ENCODE assay signal across 8 cellular contexts in the genomic region with DNA sequence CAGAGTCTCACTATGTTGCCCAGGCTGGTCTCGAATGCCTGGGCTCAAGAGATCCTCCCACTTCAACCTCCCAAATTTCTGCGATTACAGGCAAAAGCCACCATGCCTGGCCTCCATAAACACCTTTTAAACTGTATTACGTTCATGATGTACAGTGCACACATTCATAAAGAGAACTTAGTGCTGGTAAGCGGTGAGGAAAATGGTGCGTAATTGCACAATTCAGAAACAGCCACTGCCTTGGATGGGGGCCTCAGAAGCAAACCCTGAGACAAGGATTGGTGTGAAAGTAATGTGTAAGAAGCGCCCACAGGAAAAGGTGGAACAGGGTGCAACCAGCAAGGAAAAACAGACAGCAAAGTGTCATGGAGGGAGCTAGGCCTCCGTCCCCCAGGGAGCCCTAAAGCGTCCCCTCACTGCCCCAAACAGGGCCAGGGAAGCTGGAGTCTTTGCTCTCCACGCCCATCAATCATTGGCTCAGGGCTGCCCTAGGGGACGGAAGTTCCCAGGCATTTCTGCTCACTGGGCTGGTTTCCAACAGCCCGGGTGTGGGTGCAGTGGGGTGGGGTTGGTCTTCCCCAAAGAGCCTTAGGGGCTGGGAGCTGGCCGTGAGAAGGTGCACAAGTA. TPM values are rescaled to one million over a fixed set of nuclear protein-coding genes. Genes with fewer than 3 reads are reported as not detected.
DNase-seq lines count a peak whose midpoint lies in the region; FAIRE-seq and TF ChIP-seq lines count a peak whose summit lies in the region.

No MANE protein-coding gene starts in this region.

- H3K36me3 Mint-ChIP-seq in progenitor cell of endocrine pancreas (ENCODE audit: insufficient read depth), result no peaks in the 10 kb centered on the region

- H3K9ac ChIP-seq in OCI-LY1 (ENCODE audit: low read length), result peak overlapping the region; percentile 43; the same call in 1 of the 2 replicates

- H3K27me3 Mint-ChIP-seq in progenitor cell of endocrine pancreas, result peaks cover 4% of the 10 kb centered on the region

- no peak overlapping the region for H3K4me3 ChIP-seq in OCI-LY1 (ENCODE audit: low read depth, low read length, poor library complexity, severe bottlenecking)
- no peak overlapping the region for H3K4me3 ChIP-seq in epithelial cell of proximal tubule (ENCODE audit: low read depth, low read length)

- H3K4me1 ChIP-seq in OCI-LY1 (ENCODE audit: insufficient read depth, low read length, severe bottlenecking), result peaks cover 43% of the 10 kb centered on the region

- H3K36me3 ChIP-seq in OCI-LY1 (ENCODE audit: insufficient read depth, low read length), result no peaks in the 10 kb centered on the region

- no peaks in the 10 kb centered on the region for H3K79me2 ChIP-seq in OCI-LY1 (ENCODE audit: insufficient read depth, low read length)

- TF ChIP-seq CTCF in OCI-LY1 (IDR thresholded peaks at IDR 0.05; ENCODE audit: low read length) (no peak), epithelial cell of proximal tubule (conservative IDR thresholded peaks at IDR 0.05; ENCODE audit: low read depth, low read length) (no peak), progenitor cell of endocrine pancreas (IDR thresholded peaks at IDR 0.05; ENCODE audit: unreplicated experiment) (no peak)

- no peaks in the 10 kb centered on the region for H3K9me3 ChIP-seq in OCI-LY1 (ENCODE audit: low read length)

- peak overlapping the region; percentile 55; the same call in 1 of the 2 replicates for H3K4me2 ChIP-seq in OCI-LY1 (ENCODE audit: low read length)

- peaks cover 4% of the 10 kb centered on the region for H3K4me1 Mint-ChIP-seq in progenitor cell of endocrine pancreas (ENCODE audit: low read depth)

- no peak overlapping the region for H2AFZ ChIP-seq in OCI-LY1 (ENCODE audit: low read length)

- no peaks in the 10 kb centered on the region for H4K20me1 ChIP-seq in OCI-LY1 (ENCODE audit: insufficient read depth, low read length)

- peak overlapping the region; percentile 31 for H3K27ac Mint-ChIP-seq in progenitor cell of endocrine pancreas

- H3K27me3 ChIP-seq in OCI-LY1 (ENCODE audit: insufficient read depth, low read length), result 0 out of 2 replicates have a peak, but pooled peaks cover 4% of the 10 kb centered on the region

- no peaks in the 10 kb centered on the region for H3K9me3 Mint-ChIP-seq in progenitor cell of endocrine pancreas (ENCODE audit: low read depth)

- FAIRE-seq in GM19239 (lab: Jason Lieb, UNC), result peak; percentile 42

- no peaks in the 10 kb centered on the region for H3K9me2 ChIP-seq in OCI-LY1 (ENCODE audit: low read depth, low read length)

- no peak overlapping the region for H3K4me3 Mint-ChIP-seq in progenitor cell of endocrine pancreas (ENCODE audit: low read depth)

- DNase-seq in GM19239 (ENCODE audit: insufficient read length, low spot score) (no peak), epithelial cell of proximal tubule (ENCODE audit: low read depth) (peak; percentile 7), progenitor cell of endocrine pancreas (ENCODE audit: low spot score, unreplicated experiment) (no peak), HuH-7 (ENCODE audit: low spot score) (no peak), SK-N-DZ (ENCODE audit: low spot score) (no peak), globus pallidus (ENCODE audit: low spot score) (no peak), GM19240 (ENCODE audit: insufficient read length, low spot score) (no peak)

- no peaks in the 10 kb centered on the region for H3F3A ChIP-seq in OCI-LY1 (ENCODE audit: insufficient read depth, low read length)

- H3K27ac ChIP-seq in OCI-LY1 (ENCODE audit: low read depth, low read length, poor library complexity, severe bottlenecking), result peak overlapping the region; percentile 97

RNA-seq across cellular contexts. Expression of gene C10orf105, which starts 9.6 kb away (rescaled TPM):
- total RNA-seq in epithelial cell of proximal tubule, result not detected in 2 replicates
- 0.07 TPM in 1 of 2 replicates, not detected in the other for total RNA-seq in progenitor cell of endocrine pancreas
- not detected in 2 replicates for polyA plus RNA-seq in SK-N-DZ (2014; cell fraction: cytosol; rRNA removed)
- polyA plus RNA-seq in SK-N-DZ (2014; cell fraction: nucleus; rRNA removed), result not detected in 2 replicates

RNA-seq across cellular contexts. Expression of gene VSIR, which starts 44.2 kb away (rescaled TPM):
- total RNA-seq in epithelial cell of proximal tubule (4.4 and 8.6 TPM in 2 replicates), progenitor cell of endocrine pancreas (2.6 and 3.6 TPM in 2 replicates)
- not detected in 2 replicates for polyA plus RNA-seq in SK-N-DZ (2014; cell fraction: cytosol; rRNA removed)
- polyA plus RNA-seq in SK-N-DZ (2014; cell fraction: nucleus; rRNA removed), result not detected in 2 replicates
